ENCODE assay signal across 8 cellular contexts in genomic region chr22:46013460-46014416, GRCh38. TPM values are rescaled to one million over a fixed set of nuclear protein-coding genes. Genes with fewer than 3 reads are reported as not detected.
A peak's percentile ranks its signal among the peaks of the same experiment; 100 is the strongest.
DNase-seq lines count a peak whose midpoint lies in the region; ATAC-seq and FAIRE-seq lines count a peak whose summit lies in the region.

No MANE protein-coding gene starts in this region.

- H3K27me3 Mint-ChIP-seq in activated naive CD4-positive, alpha-beta T cell treated with anti-CD3 and anti-CD28 coated beads for 36 hours (ENCODE audit: low read depth): no peaks in the 10 kb centered on the region

- H3K9me3 Mint-ChIP-seq in activated naive CD4-positive, alpha-beta T cell treated with anti-CD3 and anti-CD28 coated beads for 36 hours: peaks cover 4% of the 10 kb centered on the region

- ATAC-seq in GM21786 (IDR thresholded peaks at IDR 0.05; ENCODE audit: unreplicated experiment): peak; percentile 71

- CTCF ChIA-PET in activated naive CD4-positive, alpha-beta T cell treated with anti-CD3 and anti-CD28 coated beads for 36 hours (lab: Charles Lee): interaction anchor here (0.6 to 10.3 kb wide), 18 partner anchors 7 to 298 kb away, joined by 3 to 209 read pairs (median 4); no protein-coding TSS in a partner anchor

- H3K27me3 ChIP-seq in SJSA1 (replicated peaks): no peaks in the 10 kb centered on the region

- intact Hi-C loops in activated naive CD4-positive, alpha-beta T cell treated with anti-CD3 and anti-CD28 coated beads for 36 hours (cut with micrococcal nuclease): loop anchor here (1.0 to 10.0 kb wide), 5 partner anchors 23 to 531 kb away; partner anchors contain the start of gene GTSE1

- DNase-seq in EH (ENCODE audit: low read depth) (peak; percentile 97), LHCN-M2 (ENCODE audit: low read depth) (peak; percentile 96), SJSA1 (ENCODE audit: low read depth in 1 of 2, low spot score in 2 of 2) (peak; percentile 96 to 98), frontal cortex (ENCODE audit: low spot score in 2 of 2) (peak; percentile 82 to 94), non-pigmented ciliary epithelial cell (ENCODE audit: low read depth) (peak; percentile 81), substantia nigra (lab: John Stamatoyannopoulos, UW) (peak in 41 of 49 donors; percentile 40 to 93 (median 77))
- DNase-seq in activated naive CD4-positive, alpha-beta T cell treated with anti-CD3 and anti-CD28 coated beads for 36 hours: peak; percentile 97

- peak overlapping the region; percentile 81 for H3K4me3 Mint-ChIP-seq in activated naive CD4-positive, alpha-beta T cell treated with anti-CD3 and anti-CD28 coated beads for 36 hours

- H3K4me3 ChIP-seq in SJSA1: peak overlapping the region; percentile 52

- H3K27ac ChIP-seq in SJSA1: peak overlapping the region; percentile 90
- peak overlapping the region; percentile 93 for H3K27ac ChIP-seq in substantia nigra (ENCODE audit: low read depth, low read length, poor library complexity, severe bottlenecking)

- H3K9me3 ChIP-seq in SJSA1 (replicated peaks): 0 out of 2 replicates have a peak, but pooled peaks cover 5% of the 10 kb centered on the region

- H3K36me3 Mint-ChIP-seq in activated naive CD4-positive, alpha-beta T cell treated with anti-CD3 and anti-CD28 coated beads for 36 hours (ENCODE audit: low read depth): no peaks in the 10 kb centered on the region

- peak overlapping the region; percentile 83 for H3K27ac Mint-ChIP-seq in activated naive CD4-positive, alpha-beta T cell treated with anti-CD3 and anti-CD28 coated beads for 36 hours

- H3K36me3 ChIP-seq in SJSA1: no peaks in the 10 kb centered on the region

- H3K4me1 Mint-ChIP-seq in activated naive CD4-positive, alpha-beta T cell treated with anti-CD3 and anti-CD28 coated beads for 36 hours (ENCODE audit: low read depth): peaks cover 5% of the 10 kb centered on the region

- FAIRE-seq in frontal cortex (lab: Jason Lieb, UNC): no peak

- H3K4me1 ChIP-seq in SJSA1 (replicated peaks): peaks cover 26% of the 10 kb centered on the region

RNA-seq across cellular contexts. Expression of gene WNT7B, which starts 36.8 kb away (rescaled TPM):
- total RNA-seq in LHCN-M2 (2014; rRNA removed) (0.13 TPM in 1 of 2 replicates, not detected in the other), frontal cortex (1.2 TPM)
- 0.02 TPM for polyA plus RNA-seq in LHCN-M2 (2012)
- total RNA-seq in SJSA1 (2014; rRNA removed; shearing (Covaris generic)): 0.18 TPM in 1 of 2 replicates, not detected in the other
- total RNA-seq in activated naive CD4-positive, alpha-beta T cell treated with anti-CD3 and anti-CD28 coated beads for 36 hours: not detected

Comparison
In these comparisons a context has a peak if more than half of its experiments do, and no peak if none do; other contexts are left out.
1. Peak in every context shown above with its lines: DNase-seq, ATAC-seq, H3K4me3 ChIP-seq and H3K27ac ChIP-seq.